Comparison of ENCODE assay signal across 10 cellular contexts in the genomic region with DNA sequence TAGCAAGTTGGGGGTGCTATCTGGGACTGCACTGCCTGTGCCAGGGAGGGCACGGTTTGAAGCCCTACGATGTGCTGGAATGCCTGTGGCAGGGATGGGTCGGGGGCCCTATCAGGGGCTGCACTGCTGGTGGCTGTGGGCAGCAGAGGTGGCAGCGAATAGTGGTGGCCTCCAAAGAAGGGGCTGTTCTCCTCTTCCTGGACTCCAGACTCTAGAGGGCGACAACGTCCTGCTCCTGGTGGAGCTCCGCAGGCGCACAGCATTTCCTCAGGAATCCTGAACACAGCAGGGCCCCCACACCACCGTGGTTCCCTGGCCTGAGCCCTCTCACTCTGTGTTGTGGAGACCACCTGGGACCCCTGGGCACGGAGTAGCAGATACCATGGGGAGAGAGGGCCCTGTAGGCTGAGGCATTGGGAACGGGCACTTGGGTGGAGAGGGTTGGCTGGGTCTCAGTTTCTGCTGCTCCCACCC.
DNase-seq lines count a peak whose midpoint lies in the region; ATAC-seq and TF ChIP-seq lines count a peak whose summit lies in the region.
"Had no signal": no experiment of that assay in that cellular context is flagged by ENCODE, and none has a peak within 500 bp of the region (broad histone marks: within the 10 kb centered on the region; RNA-seq: fewer than 3 reads in every experiment).

No MANE protein-coding gene starts in this region.

- POLR2A ChIA-PET in activated CD4-positive, alpha-beta T cell treated with anti-CD3 and anti-CD28 coated beads, Interleukin-2, amount 10 ng/mL, durations not matched to agents 7 days and 5 days (lab: Charles Lee) = no interaction called here

- H3K27me3 Mint-ChIP-seq in activated CD4-positive, alpha-beta T cell treated with anti-CD3 and anti-CD28 coated beads, Interleukin-2, amount 10 ng/mL, durations not matched to agents 7 days and 5 days = peaks cover 5% of the 10 kb centered on the region
- H3K27me3 Mint-ChIP-seq in stimulated activated naive CD8-positive, alpha-beta T cell treated with anti-CD3 and anti-CD28 coated beads, Interleukin-15, amount 100 ng/mL, for 72 hours = peaks cover 16% of the 10 kb centered on the region
- peaks cover 15 to 16% of the 10 kb centered on the region in 2 donors for H3K27me3 Mint-ChIP-seq in effector memory CD8-positive, alpha-beta T cell

- ATAC-seq in foreskin keratinocyte (peak; percentile 49), GM18502 (IDR thresholded peaks at IDR 0.05; ENCODE audit: poor library complexity, unreplicated experiment) (no peak), HG03460 (IDR thresholded peaks at IDR 0.05; ENCODE audit: unreplicated experiment) (no peak)
- ATAC-seq in stimulated activated naive CD8-positive, alpha-beta T cell treated with anti-CD3 and anti-CD28 coated beads, Interleukin-15, amount 100 ng/mL, for 72 hours = peak; percentile 35
- ATAC-seq in effector memory CD8-positive, alpha-beta T cell (replicated peaks) = no peak

- peaks cover 11% of the 10 kb centered on the region for H3K4me1 Mint-ChIP-seq in activated CD4-positive, alpha-beta T cell treated with anti-CD3 and anti-CD28 coated beads, Interleukin-2, amount 10 ng/mL, durations not matched to agents 7 days and 5 days
- H3K4me1 Mint-ChIP-seq in stimulated activated naive CD8-positive, alpha-beta T cell treated with anti-CD3 and anti-CD28 coated beads, Interleukin-15, amount 100 ng/mL, for 72 hours = peaks cover 15% of the 10 kb centered on the region
- H3K4me1 Mint-ChIP-seq in effector memory CD8-positive, alpha-beta T cell (ENCODE audit: low read depth in 2 of 2) = peaks cover 0 to 2% of the 10 kb centered on the region in 2 donors
- H3K4me1 Mint-ChIP-seq: central memory CD8-positive, alpha-beta T cell had no signal

- H3K27ac ChIP-seq in OCI-LY3 (ENCODE audit: low read length) (no peak overlapping the region), foreskin keratinocyte (no peak overlapping the region)

- H3K27me3 ChIP-seq in OCI-LY3 (ENCODE audit: low read depth, low read length) (no peaks in the 10 kb centered on the region), foreskin keratinocyte (no peaks in the 10 kb centered on the region)

- DNase-seq in activated CD4-positive, alpha-beta T cell treated with anti-CD3 and anti-CD28 coated beads, Interleukin-2, amount 50 U/mL, for 48 hours = peak; percentile 28 to 35
- DNase-seq in activated CD4-positive, alpha-beta T cell treated with anti-CD3 and anti-CD28 coated beads, Interleukin-2, amount 10 ng/mL, durations not matched to agents 7 days and 5 days = no peak
- DNase-seq in foreskin keratinocyte = no peak
- DNase-seq in stimulated activated naive CD8-positive, alpha-beta T cell treated with anti-CD3 and anti-CD28 coated beads, Interleukin-15, amount 100 ng/mL, for 72 hours = no peak
- no peak for DNase-seq in effector memory CD8-positive, alpha-beta T cell
- DNase-seq: CD4-positive, CD25-positive, alpha-beta regulatory T cell had no signal

- H4K20me1 ChIP-seq in OCI-LY3 (ENCODE audit: insufficient read depth, low read length) = no peaks in the 10 kb centered on the region

- H3K36me3 Mint-ChIP-seq in activated CD4-positive, alpha-beta T cell treated with anti-CD3 and anti-CD28 coated beads, Interleukin-2, amount 10 ng/mL, durations not matched to agents 7 days and 5 days (ENCODE audit: low read depth) = no peaks in the 10 kb centered on the region
- peaks cover 4% of the 10 kb centered on the region for H3K36me3 Mint-ChIP-seq in effector memory CD8-positive, alpha-beta T cell (ENCODE audit: insufficient read depth)
- H3K36me3 Mint-ChIP-seq: CD4-positive, CD25-positive, alpha-beta regulatory T cell had no signal

- H3K9ac ChIP-seq in OCI-LY3 (ENCODE audit: low read length) = no peak overlapping the region

- H3K4me1 ChIP-seq in OCI-LY3 (ENCODE audit: low read length) = peaks cover 11% of the 10 kb centered on the region
- H3K4me1 ChIP-seq in foreskin keratinocyte = peaks cover 3% of the 10 kb centered on the region

- H3K79me2 ChIP-seq in OCI-LY3 (ENCODE audit: low read length) = no peaks in the 10 kb centered on the region

- no peaks in the 10 kb centered on the region for H3K36me3 ChIP-seq in OCI-LY3 (replicated peaks; ENCODE audit: low read depth, low read length)

- CTCF ChIA-PET in activated CD4-positive, alpha-beta T cell treated with anti-CD3 and anti-CD28 coated beads, Interleukin-2, amount 10 ng/mL, durations not matched to agents 7 days and 5 days (lab: Charles Lee) = interaction anchor here (1.2 kb wide), 1 partner anchor 10 kb away, joined by 3 read pairs; no protein-coding TSS in a partner anchor

- H3K9me3 ChIP-seq in OCI-LY3 (ENCODE audit: insufficient read depth, low read length) = no peaks in the 10 kb centered on the region

- H3K27ac Mint-ChIP-seq in activated CD4-positive, alpha-beta T cell treated with anti-CD3 and anti-CD28 coated beads, Interleukin-2, amount 10 ng/mL, durations not matched to agents 7 days and 5 days = no peak overlapping the region
- H3K27ac Mint-ChIP-seq in stimulated activated naive CD8-positive, alpha-beta T cell treated with anti-CD3 and anti-CD28 coated beads, Interleukin-15, amount 100 ng/mL, for 72 hours = no peak overlapping the region
- no peak overlapping the region for H3K27ac Mint-ChIP-seq in effector memory CD8-positive, alpha-beta T cell

- H3K9me3 Mint-ChIP-seq in activated CD4-positive, alpha-beta T cell treated with anti-CD3 and anti-CD28 coated beads, Interleukin-2, amount 10 ng/mL, durations not matched to agents 7 days and 5 days = no peaks in the 10 kb centered on the region
- H3K9me3 Mint-ChIP-seq in stimulated activated naive CD8-positive, alpha-beta T cell treated with anti-CD3 and anti-CD28 coated beads, Interleukin-15, amount 100 ng/mL, for 72 hours = peaks cover 8 to 11% of the 10 kb centered on the region in 2 donors
- H3K9me3 Mint-ChIP-seq in effector memory CD8-positive, alpha-beta T cell = no peaks in the 10 kb centered on the region
- H3K9me3 Mint-ChIP-seq: central memory CD8-positive, alpha-beta T cell had no signal

- H2AFZ ChIP-seq in OCI-LY3 (ENCODE audit: low read depth, low read length) = peak overlapping the region; percentile 55; the same call in 1 of the 2 replicates

- 0 out of 2 replicates have a peak overlapping the region, but pooled peaks have one; percentile 29 for H3K4me2 ChIP-seq in OCI-LY3 (ENCODE audit: low read length)

- H3K4me3 Mint-ChIP-seq in activated CD4-positive, alpha-beta T cell treated with anti-CD3 and anti-CD28 coated beads, Interleukin-2, amount 10 ng/mL, durations not matched to agents 7 days and 5 days = no peak overlapping the region
- H3K4me3 Mint-ChIP-seq in stimulated activated naive CD8-positive, alpha-beta T cell treated with anti-CD3 and anti-CD28 coated beads, Interleukin-15, amount 100 ng/mL, for 72 hours = no peak overlapping the region
- H3K4me3 Mint-ChIP-seq in effector memory CD8-positive, alpha-beta T cell = no peak overlapping the region
- H3K4me3 Mint-ChIP-seq: CD4-positive, CD25-positive, alpha-beta regulatory T cell; central memory CD8-positive, alpha-beta T cell had no signal

- no peak overlapping the region for H3K4me3 ChIP-seq in OCI-LY3 (ENCODE audit: low read length)

- TF ChIP-seq CTCF in OCI-LY3 (IDR thresholded peaks at IDR 0.05; ENCODE audit: low read depth, low read length) (peak; percentile 88), foreskin keratinocyte (conservative IDR thresholded peaks at IDR 0.05) (peak; percentile 75)

Comparison
In these comparisons a context has a peak if more than half of its experiments do, and no peak if none do; other contexts are left out.
1. DNase-seq: peak in activated CD4-positive, alpha-beta T cell treated with anti-CD3 and anti-CD28 coated beads, Interleukin-2, amount 50 U/mL, for 48 hours (2 of 2); none in activated CD4-positive, alpha-beta T cell treated with anti-CD3 and anti-CD28 coated beads, Interleukin-2, amount 10 ng/mL, durations not matched to agents 7 days and 5 days (single experiment), foreskin keratinocyte (0 of 2), stimulated activated naive CD8-positive, alpha-beta T cell treated with anti-CD3 and anti-CD28 coated beads, Interleukin-15, amount 100 ng/mL, for 72 hours (0 of 2) and effector memory CD8-positive, alpha-beta T cell (0 of 3).
2. ATAC-seq: peak in foreskin keratinocyte (single experiment) and stimulated activated naive CD8-positive, alpha-beta T cell treated with anti-CD3 and anti-CD28 coated beads, Interleukin-15, amount 100 ng/mL, for 72 hours (single experiment); none in GM18502 (single experiment), effector memory CD8-positive, alpha-beta T cell (single experiment) and HG03460 (single experiment).